Comparison of ENCODE assay signal across 26 cellular contexts in the genomic region with DNA sequence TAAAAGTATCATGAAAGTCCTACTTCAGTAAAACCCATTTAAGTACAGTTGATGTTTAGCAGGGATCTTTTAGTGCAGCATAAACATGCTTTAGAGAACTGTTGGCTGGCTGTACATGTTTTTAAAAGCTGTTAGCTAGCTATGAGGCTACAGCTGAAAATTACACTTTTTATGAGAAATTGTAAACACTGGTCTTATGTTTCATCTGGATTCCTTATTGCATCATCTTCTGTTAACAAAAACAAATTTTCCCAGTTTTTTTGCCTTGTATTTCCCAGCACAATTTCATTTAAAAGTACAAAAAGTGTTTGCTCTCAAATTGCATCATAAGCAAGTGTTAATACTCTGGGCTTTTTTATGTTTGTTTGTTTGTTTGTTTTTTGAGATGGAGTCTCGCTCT.
"Had no signal": no experiment of that assay in that cellular context is flagged by ENCODE, and none has a peak within 500 bp of the region (broad histone marks: within the 10 kb centered on the region; RNA-seq: fewer than 3 reads in every experiment).

No MANE protein-coding gene starts in this region.

- H3K36me3 ChIP-seq: adrenal gland, SJSA1 had no signal

- ATAC-seq: activated T-cell treated with anti-CD3 and anti-CD28 coated beads, Interleukin-2, amount 50 U/mL, for 4 hours; PC-3; T-helper 17 cell had no signal

- H3K27ac ChIP-seq: adrenal gland, SJSA1 had no signal

- DNase-seq: activated B cell treated with CpG ODN at 0.5 μM for 24 hours; activated CD4-positive, alpha-beta memory T cell treated with anti-CD3 and anti-CD28 coated beads for 36 hours; activated CD4-positive, alpha-beta T cell treated with anti-CD3 and anti-CD28 coated beads for 1 hour; activated CD4-positive, alpha-beta T cell treated with anti-CD3 and anti-CD28 coated beads, Interleukin-2, amount 10 ng/mL, durations not matched to agents 7 days and 5 days; activated CD8-positive, alpha-beta memory T cell treated with anti-CD3 and anti-CD28 coated beads for 24 hours; activated gamma-delta T cell; activated naive CD4-positive, alpha-beta T cell treated with anti-CD3 and anti-CD28 coated beads, Interleukin-2, amount 10 ng/mL, durations not matched to agents 7 days and 5 days; activated naive CD8-positive, alpha-beta T cell treated with anti-CD3 and anti-CD28 coated beads for 36 hours; activated T-cell treated with anti-CD3 and anti-CD28 coated beads, Interleukin-2, amount 50 U/mL, for 4 hours; adrenal gland; anterior cingulate cortex; cerebellar nuclear complex; Kasumi-1; NCI-H1105 treated with DMSO at 0.1 percent for 48 hours; NCI-H1436 treated with DMSO at 0.1 percent for 48 hours; NCI-H187; NCI-H2081; NCI-H446; NCI-H524; PC-3; SHP77; T-helper 17 cell; T1000 had no signal

- FAIRE-seq: RCC 7860, TTC549 had no signal

- H3K4me3 ChIP-seq: adrenal gland, SJSA1 had no signal

- H3K9me3 ChIP-seq: adrenal gland had no signal
